18 cellular contexts compared by ENCODE assay signal in genomic region chr5:96857924-96858323, GRCh38. TPM values are rescaled to one million over a fixed set of nuclear protein-coding genes. Genes with fewer than 3 reads are reported as not detected.
DNase-seq lines count a peak whose midpoint lies in the region; ATAC-seq and TF ChIP-seq lines count a peak whose summit lies in the region.
"Had no signal": no experiment of that assay in that cellular context is flagged by ENCODE, and none has a peak within 500 bp of the region (broad histone marks: within the 10 kb centered on the region; RNA-seq: fewer than 3 reads in every experiment).

No MANE protein-coding gene starts in this region.

- ATAC-seq in natural killer cell (peak in 2 of 3 donors; percentile 26 to 55), left lobe of liver (no peak)
- no peak for ATAC-seq in natural killer cell treated with Interleukin-12 subunit alpha and Interleukin-12 subunit beta and Interleukin-15 and Interleukin-18, amount 100 ng/mL, for 72 hours
- ATAC-seq: CD8-positive, alpha-beta T cell; GM23338; Panc1; SK-N-SH treated with all-trans-retinoic acid at 6 μM for 48 hours had no signal

- no peak overlapping the region for H3K27ac Mint-ChIP-seq in natural killer cell
- H3K27ac Mint-ChIP-seq in natural killer cell treated with Interleukin-12 subunit alpha and Interleukin-12 subunit beta and Interleukin-15 and Interleukin-18, amount 100 ng/mL, for 72 hours: peak overlapping the region in 1 of 2 donors; percentile 12
- H3K27ac Mint-ChIP-seq: CD8-positive, alpha-beta T cell; GM23338 had no signal

- intact Hi-C loops in natural killer cell (cut with micrococcal nuclease): no loop called here

- H3K27me3 Mint-ChIP-seq in natural killer cell (ENCODE audit: low read depth in 2 of 2): no peaks in the 10 kb centered on the region
- H3K27me3 Mint-ChIP-seq in natural killer cell treated with Interleukin-12 subunit alpha and Interleukin-12 subunit beta and Interleukin-15 and Interleukin-18, amount 100 ng/mL, for 72 hours: peaks cover 0 to under 1% of the 10 kb centered on the region in 2 donors

- H3K4me1 ChIP-seq in adipocyte (ENCODE audit: control insufficient read depth, insufficient read depth, low read length) (peaks cover 53% of the 10 kb centered on the region), Peyer's patch (peaks cover 0 to 20% (median 2%) of the 10 kb centered on the region in 4 donors)

- no peaks in the 10 kb centered on the region for H3K27me3 ChIP-seq in adipocyte (replicated peaks; ENCODE audit: control insufficient read depth, insufficient read depth, low read length)
- H3K27me3 ChIP-seq in Peyer's patch: no peaks in the 10 kb centered on the region

- DNase-seq in NCI-H146 (lab: John Stamatoyannopoulos, UW) (peak; percentile 7), NCI-H146 treated with DMSO at 0.1 percent for 48 hours (lab: John Stamatoyannopoulos, UW; ENCODE audit: unreplicated experiment) (no peak), natural killer cell (no peak), adipocyte (ENCODE audit: low read depth) (no peak), Peyer's patch (no peak), left lobe of liver (ENCODE audit: low spot score) (no peak)
- DNase-seq in natural killer cell treated with Interleukin-12 subunit alpha and Interleukin-12 subunit beta and Interleukin-15 and Interleukin-18, amount 100 ng/mL, for 72 hours (ENCODE audit: low spot score): no peak
- DNase-seq: 8988T; AML-193; C1 segment of cervical spinal cord; CD8-positive, alpha-beta T cell; HCEC 1CT; KG1; NCI-H1105 treated with DMSO at 0.1 percent for 48 hours; NCI-H510A treated with DMSO at 0.1 percent for 48 hours had no signal

- H3K9me3 ChIP-seq in adipocyte (ENCODE audit: control insufficient read depth, low read length): no peaks in the 10 kb centered on the region
- H3K9me3 ChIP-seq in Peyer's patch: no peaks in the 10 kb centered on the region

- H3K36me3 ChIP-seq in adipocyte (ENCODE audit: control insufficient read depth, insufficient read depth, low read length, severe bottlenecking) (no peaks in the 10 kb centered on the region), Peyer's patch (no peaks in the 10 kb centered on the region)

- no peaks in the 10 kb centered on the region for H3K36me3 Mint-ChIP-seq in natural killer cell
- no peaks in the 10 kb centered on the region for H3K36me3 Mint-ChIP-seq in natural killer cell treated with Interleukin-12 subunit alpha and Interleukin-12 subunit beta and Interleukin-15 and Interleukin-18, amount 100 ng/mL, for 72 hours
- H3K36me3 Mint-ChIP-seq: CD8-positive, alpha-beta T cell had no signal

- peak overlapping the region; percentile 74 for H3K9ac ChIP-seq in adipocyte (ENCODE audit: low read length)

- H3K4me3 ChIP-seq in adipocyte (ENCODE audit: low read length) (no peak overlapping the region), Peyer's patch (no peak overlapping the region)
- H3K4me3 ChIP-seq: GM23338 had no signal

- H3K27ac ChIP-seq in Peyer's patch: no peak overlapping the region

- TF ChIP-seq CTCF in natural killer cell (IDR thresholded peaks at IDR 0.05) (no peak), Peyer's patch (IDR thresholded peaks at IDR 0.05) (no peak)

- TF ChIP-seq POLR2A in Peyer's patch (IDR thresholded peaks at IDR 0.05): no peak

- no peak overlapping the region for H3K4me3 Mint-ChIP-seq in natural killer cell
- no peak overlapping the region for H3K4me3 Mint-ChIP-seq in natural killer cell treated with Interleukin-12 subunit alpha and Interleukin-12 subunit beta and Interleukin-15 and Interleukin-18, amount 100 ng/mL, for 72 hours
- H3K4me3 Mint-ChIP-seq: CD8-positive, alpha-beta T cell; GM23338 had no signal

- no peaks in the 10 kb centered on the region for H3K9me3 Mint-ChIP-seq in natural killer cell
- no peaks in the 10 kb centered on the region for H3K9me3 Mint-ChIP-seq in natural killer cell treated with Interleukin-12 subunit alpha and Interleukin-12 subunit beta and Interleukin-15 and Interleukin-18, amount 100 ng/mL, for 72 hours
- H3K9me3 Mint-ChIP-seq: CD8-positive, alpha-beta T cell; GM23338 had no signal

- peaks cover 5% of the 10 kb centered on the region in 2 donors for H3K4me1 Mint-ChIP-seq in natural killer cell
- H3K4me1 Mint-ChIP-seq in natural killer cell treated with Interleukin-12 subunit alpha and Interleukin-12 subunit beta and Interleukin-15 and Interleukin-18, amount 100 ng/mL, for 72 hours (ENCODE audit: low read depth in 2 of 2): peaks cover 9 to 10% of the 10 kb centered on the region in 2 donors
- H3K4me1 Mint-ChIP-seq: GM23338 had no signal

RNA-seq across cellular contexts. Expression of gene ERAP2, which starts 18.4 kb away (rescaled TPM):
- total RNA-seq in natural killer cell: 10 to 100 TPM; 41.5 to 81.8 (median 79.2) TPM
- 100 to 1,000 TPM; 103 to 301 TPM for total RNA-seq in natural killer cell treated with Interleukin-12 subunit alpha and Interleukin-12 subunit beta and Interleukin-15 and Interleukin-18, amount 100 ng/mL, for 72 hours
- total RNA-seq in Peyer's patch: 10 to 100 TPM; 50.3 to 82.8 (median 70.8) TPM
- 7.1 TPM for total RNA-seq in left lobe of liver
- total RNA-seq: GM23338 had no signal

RNA-seq across cellular contexts. Expression of gene ERAP1, which starts 50.2 kb away (rescaled TPM):
- 100 to 1,000 TPM; 109 to 158 (median 112) TPM for total RNA-seq in natural killer cell
- total RNA-seq in natural killer cell treated with Interleukin-12 subunit alpha and Interleukin-12 subunit beta and Interleukin-15 and Interleukin-18, amount 100 ng/mL, for 72 hours: 100 to 1,000 TPM; 113 to 138 TPM
- total RNA-seq in Peyer's patch: 100 to 1,000 TPM in 2 of 4 donors, 10 to 100 TPM in 2; 33.8 to 137 (median 93.9) TPM
- total RNA-seq in left lobe of liver: 33.5 TPM

Comparison
In these comparisons a context has a peak if more than half of its experiments do, and no peak if none do; other contexts are left out.
1. ATAC-seq: peak in natural killer cell (2 of 3); none in natural killer cell treated with Interleukin-12 subunit alpha and Interleukin-12 subunit beta and Interleukin-15 and Interleukin-18, amount 100 ng/mL, for 72 hours (0 of 2) and left lobe of liver (single experiment).